Comparison of ENCODE assay signal across 14 cellular contexts in the genomic region with DNA sequence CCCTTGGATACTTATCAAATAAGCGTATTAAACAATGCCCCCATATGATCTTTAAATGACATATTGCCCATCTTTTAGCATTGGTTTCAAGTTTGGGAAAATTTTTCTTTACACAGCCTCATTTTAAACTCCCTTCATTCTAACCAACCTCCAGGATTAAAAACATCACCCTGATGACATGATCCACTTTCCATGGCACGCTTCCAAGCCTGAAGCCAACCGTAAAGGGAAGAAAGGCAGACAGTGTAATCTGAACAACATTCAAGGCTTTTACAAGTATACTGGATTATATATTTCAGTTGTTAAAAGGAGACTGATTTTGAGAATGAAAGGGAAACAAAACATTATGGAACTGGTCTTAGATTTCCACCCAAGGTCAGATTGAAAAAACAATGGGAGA.
"Had no signal": no experiment of that assay in that cellular context is flagged by ENCODE, and none has a peak within 500 bp of the region (broad histone marks: within the 10 kb centered on the region; RNA-seq: fewer than 3 reads in every experiment).

No MANE protein-coding gene starts in this region.

- ATAC-seq: activated CD8-positive, alpha-beta T cell treated with anti-CD3 and anti-CD28 coated beads, Interleukin-2, amount 10 ng/mL, durations not matched to agents 7 days and 5 days; left colon; psoas muscle; right lobe of liver had no signal

- DNase-seq: activated B cell treated with CpG ODN at 0.5 μM for 24 hours; activated CD4-positive, alpha-beta T cell treated with anti-CD3 and anti-CD28 coated beads, Interleukin-2, amount 10 ng/mL, durations not matched to agents 24 days and 14 days; activated CD8-positive, alpha-beta memory T cell treated with anti-CD3 and anti-CD28 coated beads, Interleukin-2, amount 50 U/mL, for 4 hours; activated CD8-positive, alpha-beta T cell treated with anti-CD3 and anti-CD28 coated beads, Interleukin-2, amount 10 ng/mL, durations not matched to agents 7 days and 5 days; activated effector memory CD4-positive, alpha-beta T cell treated with anti-CD3 and anti-CD28 coated beads, Interleukin-2, amount 50 U/mL, for 16 hours; activated T-cell treated with anti-CD3 and anti-CD28 coated beads, Interleukin-2, amount 50 U/mL, for 48 hours; left colon; midbrain; psoas muscle; right lobe of liver had no signal

- H3K27me3 Mint-ChIP-seq: activated B cell treated with CpG ODN at 0.5 μM for 24 hours; activated CD4-positive, alpha-beta T cell treated with anti-CD3 and anti-CD28 coated beads, Interleukin-2, amount 10 ng/mL, durations not matched to agents 24 days and 14 days; activated naive CD4-positive, alpha-beta T cell treated with anti-CD3 and anti-CD28 coated beads, Interleukin-2, amount 50 U/mL, for 24 hours; stimulated activated naive CD8-positive, alpha-beta T cell treated with anti-CD3 and anti-CD28 coated beads, Interleukin-15, Interleukin-2, amounts not matched to agents 100 ng/mL and 50 ng/mL, for 24 hours; type B pancreatic cell had no signal

- H3K9me3 Mint-ChIP-seq: activated CD4-positive, alpha-beta T cell treated with anti-CD3 and anti-CD28 coated beads, Interleukin-2, amount 10 ng/mL, durations not matched to agents 24 days and 14 days; activated naive CD4-positive, alpha-beta T cell treated with anti-CD3 and anti-CD28 coated beads, Interleukin-2, amount 50 U/mL, for 24 hours; neural crest cell; stimulated activated naive CD8-positive, alpha-beta T cell treated with anti-CD3 and anti-CD28 coated beads, Interleukin-15, Interleukin-2, amounts not matched to agents 100 ng/mL and 50 ng/mL, for 24 hours; type B pancreatic cell had no signal

- H3K27ac Mint-ChIP-seq: activated B cell treated with CpG ODN at 0.5 μM for 24 hours; activated CD4-positive, alpha-beta T cell treated with anti-CD3 and anti-CD28 coated beads, Interleukin-2, amount 10 ng/mL, durations not matched to agents 24 days and 14 days; activated CD8-positive, alpha-beta T cell treated with anti-CD3 and anti-CD28 coated beads, Interleukin-2, amount 10 ng/mL, durations not matched to agents 7 days and 5 days; activated naive CD4-positive, alpha-beta T cell treated with anti-CD3 and anti-CD28 coated beads, Interleukin-2, amount 50 U/mL, for 24 hours; stimulated activated naive CD8-positive, alpha-beta T cell treated with anti-CD3 and anti-CD28 coated beads, Interleukin-15, Interleukin-2, amounts not matched to agents 100 ng/mL and 50 ng/mL, for 24 hours; type B pancreatic cell had no signal

- H3K4me3 Mint-ChIP-seq: activated B cell treated with CpG ODN at 0.5 μM for 24 hours; activated CD4-positive, alpha-beta T cell treated with anti-CD3 and anti-CD28 coated beads, Interleukin-2, amount 10 ng/mL, durations not matched to agents 24 days and 14 days; activated CD8-positive, alpha-beta T cell treated with anti-CD3 and anti-CD28 coated beads, Interleukin-2, amount 10 ng/mL, durations not matched to agents 7 days and 5 days; activated naive CD4-positive, alpha-beta T cell treated with anti-CD3 and anti-CD28 coated beads, Interleukin-2, amount 50 U/mL, for 24 hours; neural crest cell; stimulated activated naive CD8-positive, alpha-beta T cell treated with anti-CD3 and anti-CD28 coated beads, Interleukin-15, Interleukin-2, amounts not matched to agents 100 ng/mL and 50 ng/mL, for 24 hours; type B pancreatic cell had no signal

- H3K4me1 Mint-ChIP-seq: activated B cell treated with CpG ODN at 0.5 μM for 24 hours; activated CD4-positive, alpha-beta T cell treated with anti-CD3 and anti-CD28 coated beads, Interleukin-2, amount 10 ng/mL, durations not matched to agents 24 days and 14 days; activated naive CD4-positive, alpha-beta T cell treated with anti-CD3 and anti-CD28 coated beads, Interleukin-2, amount 50 U/mL, for 24 hours; neural crest cell had no signal

- H3K36me3 Mint-ChIP-seq: activated naive CD4-positive, alpha-beta T cell treated with anti-CD3 and anti-CD28 coated beads, Interleukin-2, amount 50 U/mL, for 24 hours; type B pancreatic cell had no signal
